20 cellular contexts compared by ENCODE assay signal in the genomic region with DNA sequence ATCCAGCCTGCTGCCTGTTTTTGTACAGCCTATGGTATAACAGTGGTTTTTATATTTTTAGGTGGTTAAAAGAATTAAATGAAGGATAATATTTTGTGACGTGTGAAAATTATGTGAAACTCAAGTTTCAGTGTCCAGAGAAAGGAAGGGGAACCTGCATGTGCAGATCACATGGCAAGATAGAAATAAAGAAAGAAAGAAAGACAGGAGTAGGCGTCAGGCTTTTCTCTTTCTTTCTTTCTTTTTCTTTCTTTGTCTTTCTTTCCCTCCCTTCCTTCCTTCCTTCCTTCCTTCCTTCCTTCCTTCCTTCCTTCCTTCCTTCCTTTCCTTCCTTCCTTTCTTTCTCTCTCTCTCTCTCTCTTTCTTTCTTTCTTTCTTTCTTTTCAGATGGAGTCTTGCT. TPM values are rescaled to one million over a fixed set of nuclear protein-coding genes. Genes with fewer than 3 reads are reported as not detected.
DNase-seq lines count a peak whose midpoint lies in the region; ATAC-seq and TF ChIP-seq lines count a peak whose summit lies in the region.
"Had no signal": no experiment of that assay in that cellular context is flagged by ENCODE, and none has a peak within 500 bp of the region (broad histone marks: within the 10 kb centered on the region; RNA-seq: fewer than 3 reads in every experiment).

No MANE protein-coding gene starts in this region.

- no peak for DNase-seq in activated CD4-positive, alpha-beta memory T cell treated with anti-CD3 and anti-CD28 coated beads for 36 hours
- no peak for DNase-seq in activated CD4-positive, alpha-beta memory T cell treated with anti-CD3 and anti-CD28 coated beads, Interleukin-2, amount 10 ng/mL, durations not matched to agents 7 days and 5 days
- DNase-seq in natural killer cell treated with Interleukin-12 subunit alpha and Interleukin-12 subunit beta and Interleukin-15 and Interleukin-18, amount 100 ng/mL, for 72 hours (ENCODE audit: low spot score): no peak
- no peak for DNase-seq in natural killer cell
- no peak for DNase-seq in activated naive CD8-positive, alpha-beta T cell treated with anti-CD3 and anti-CD28 coated beads, Interleukin-2, amount 50 U/mL, for 24 hours
- DNase-seq in NCI-H345 treated with DMSO at 0.1 percent for 48 hours (lab: John Stamatoyannopoulos, UW; ENCODE audit: unreplicated experiment): no peak
- DNase-seq: BE2C; CD4-positive, CD25-positive, alpha-beta regulatory T cell; COR-L47; H7; Kasumi-1; MG63; NCI-H1048; NCI-H1436; NCI-H1930; NCI-H226; NCI-H524 treated with DMSO at 0.1 percent for 48 hours had no signal

- no peak overlapping the region for H3K4me3 Mint-ChIP-seq in activated CD4-positive, alpha-beta memory T cell treated with anti-CD3 and anti-CD28 coated beads for 36 hours
- H3K4me3 Mint-ChIP-seq in activated CD4-positive, alpha-beta memory T cell treated with anti-CD3 and anti-CD28 coated beads, Interleukin-2, amount 10 ng/mL, durations not matched to agents 7 days and 5 days: no peak overlapping the region
- H3K4me3 Mint-ChIP-seq in natural killer cell treated with Interleukin-12 subunit alpha and Interleukin-12 subunit beta and Interleukin-15 and Interleukin-18, amount 100 ng/mL, for 72 hours: peak overlapping the region; percentile 43
- no peak overlapping the region for H3K4me3 Mint-ChIP-seq in natural killer cell
- no peak overlapping the region for H3K4me3 Mint-ChIP-seq in activated naive CD8-positive, alpha-beta T cell treated with anti-CD3 and anti-CD28 coated beads, Interleukin-2, amount 50 U/mL, for 24 hours
- H3K4me3 Mint-ChIP-seq: CD4-positive, CD25-positive, alpha-beta regulatory T cell; IgD-negative memory B cell had no signal

- peak overlapping the region; percentile 89 for H3K27ac Mint-ChIP-seq in activated CD4-positive, alpha-beta memory T cell treated with anti-CD3 and anti-CD28 coated beads for 36 hours
- H3K27ac Mint-ChIP-seq in activated CD4-positive, alpha-beta memory T cell treated with anti-CD3 and anti-CD28 coated beads, Interleukin-2, amount 10 ng/mL, durations not matched to agents 7 days and 5 days: no peak overlapping the region
- peak overlapping the region; percentile 47 to 70 for H3K27ac Mint-ChIP-seq in natural killer cell treated with Interleukin-12 subunit alpha and Interleukin-12 subunit beta and Interleukin-15 and Interleukin-18, amount 100 ng/mL, for 72 hours
- no peak overlapping the region for H3K27ac Mint-ChIP-seq in natural killer cell
- peak overlapping the region; percentile 76 for H3K27ac Mint-ChIP-seq in activated naive CD8-positive, alpha-beta T cell treated with anti-CD3 and anti-CD28 coated beads, Interleukin-2, amount 50 U/mL, for 24 hours

- H3K9me3 Mint-ChIP-seq in activated CD4-positive, alpha-beta memory T cell treated with anti-CD3 and anti-CD28 coated beads for 36 hours: peaks cover 2% of the 10 kb centered on the region
- peaks cover 2% of the 10 kb centered on the region for H3K9me3 Mint-ChIP-seq in activated CD4-positive, alpha-beta memory T cell treated with anti-CD3 and anti-CD28 coated beads, Interleukin-2, amount 10 ng/mL, durations not matched to agents 7 days and 5 days
- no peaks in the 10 kb centered on the region for H3K9me3 Mint-ChIP-seq in natural killer cell treated with Interleukin-12 subunit alpha and Interleukin-12 subunit beta and Interleukin-15 and Interleukin-18, amount 100 ng/mL, for 72 hours
- H3K9me3 Mint-ChIP-seq in natural killer cell: no peaks in the 10 kb centered on the region
- H3K9me3 Mint-ChIP-seq in activated naive CD8-positive, alpha-beta T cell treated with anti-CD3 and anti-CD28 coated beads, Interleukin-2, amount 50 U/mL, for 24 hours: no peaks in the 10 kb centered on the region
- H3K9me3 Mint-ChIP-seq: CD4-positive, CD25-positive, alpha-beta regulatory T cell had no signal

- CTCF ChIA-PET in activated CD4-positive, alpha-beta memory T cell treated with anti-CD3 and anti-CD28 coated beads for 36 hours (lab: Charles Lee): no interaction called here
- CTCF ChIA-PET in activated CD4-positive, alpha-beta memory T cell treated with anti-CD3 and anti-CD28 coated beads, Interleukin-2, amount 10 ng/mL, durations not matched to agents 7 days and 5 days (lab: Charles Lee): no interaction called here

- no peak for ATAC-seq in natural killer cell treated with Interleukin-12 subunit alpha and Interleukin-12 subunit beta and Interleukin-15 and Interleukin-18, amount 100 ng/mL, for 72 hours
- no peak for ATAC-seq in natural killer cell
- ATAC-seq in activated naive CD8-positive, alpha-beta T cell treated with anti-CD3 and anti-CD28 coated beads, Interleukin-2, amount 50 U/mL, for 24 hours: no peak
- ATAC-seq in GM18511 (IDR thresholded peaks at IDR 0.05; ENCODE audit: unreplicated experiment): no peak
- no peak for ATAC-seq in HG02623 (IDR thresholded peaks at IDR 0.05; ENCODE audit: unreplicated experiment)

- POLR2A ChIA-PET in activated CD4-positive, alpha-beta memory T cell treated with anti-CD3 and anti-CD28 coated beads for 36 hours (lab: Charles Lee): interaction anchor here (2.7 kb wide), 1 partner anchor 12 kb away, joined by 20 read pairs; no protein-coding TSS in a partner anchor
- POLR2A ChIA-PET in activated CD4-positive, alpha-beta memory T cell treated with anti-CD3 and anti-CD28 coated beads, Interleukin-2, amount 10 ng/mL, durations not matched to agents 7 days and 5 days (lab: Charles Lee): no interaction called here

- intact Hi-C loops in activated CD4-positive, alpha-beta memory T cell treated with anti-CD3 and anti-CD28 coated beads for 36 hours (cut with micrococcal nuclease): no loop called here
- intact Hi-C loops in natural killer cell (cut with micrococcal nuclease): no loop called here

- peaks cover 8% of the 10 kb centered on the region for H3K36me3 Mint-ChIP-seq in activated CD4-positive, alpha-beta memory T cell treated with anti-CD3 and anti-CD28 coated beads for 36 hours
- H3K36me3 Mint-ChIP-seq in activated CD4-positive, alpha-beta memory T cell treated with anti-CD3 and anti-CD28 coated beads, Interleukin-2, amount 10 ng/mL, durations not matched to agents 7 days and 5 days (ENCODE audit: low read depth): peaks cover 2% of the 10 kb centered on the region
- H3K36me3 Mint-ChIP-seq in natural killer cell treated with Interleukin-12 subunit alpha and Interleukin-12 subunit beta and Interleukin-15 and Interleukin-18, amount 100 ng/mL, for 72 hours: peaks cover 5% of the 10 kb centered on the region
- no peaks in the 10 kb centered on the region for H3K36me3 Mint-ChIP-seq in natural killer cell
- no peaks in the 10 kb centered on the region for H3K36me3 Mint-ChIP-seq in activated naive CD8-positive, alpha-beta T cell treated with anti-CD3 and anti-CD28 coated beads, Interleukin-2, amount 50 U/mL, for 24 hours (ENCODE audit: low read depth)
- H3K36me3 Mint-ChIP-seq: CD4-positive, CD25-positive, alpha-beta regulatory T cell; IgD-negative memory B cell had no signal

- TF ChIP-seq CTCF in natural killer cell (IDR thresholded peaks at IDR 0.05): no peak

- peaks cover 51% of the 10 kb centered on the region for H3K4me1 Mint-ChIP-seq in activated CD4-positive, alpha-beta memory T cell treated with anti-CD3 and anti-CD28 coated beads for 36 hours (ENCODE audit: low read depth)
- H3K4me1 Mint-ChIP-seq in activated CD4-positive, alpha-beta memory T cell treated with anti-CD3 and anti-CD28 coated beads, Interleukin-2, amount 10 ng/mL, durations not matched to agents 7 days and 5 days: peaks cover 42% of the 10 kb centered on the region
- peaks cover 18 to 30% of the 10 kb centered on the region in 2 donors for H3K4me1 Mint-ChIP-seq in natural killer cell treated with Interleukin-12 subunit alpha and Interleukin-12 subunit beta and Interleukin-15 and Interleukin-18, amount 100 ng/mL, for 72 hours (ENCODE audit: low read depth in 2 of 2)
- peaks cover 0 to 5% of the 10 kb centered on the region in 2 donors for H3K4me1 Mint-ChIP-seq in natural killer cell
- peaks cover 41% of the 10 kb centered on the region for H3K4me1 Mint-ChIP-seq in activated naive CD8-positive, alpha-beta T cell treated with anti-CD3 and anti-CD28 coated beads, Interleukin-2, amount 50 U/mL, for 24 hours

- no peaks in the 10 kb centered on the region for H3K27me3 Mint-ChIP-seq in activated CD4-positive, alpha-beta memory T cell treated with anti-CD3 and anti-CD28 coated beads for 36 hours
- H3K27me3 Mint-ChIP-seq in activated CD4-positive, alpha-beta memory T cell treated with anti-CD3 and anti-CD28 coated beads, Interleukin-2, amount 10 ng/mL, durations not matched to agents 7 days and 5 days: no peaks in the 10 kb centered on the region
- H3K27me3 Mint-ChIP-seq in natural killer cell treated with Interleukin-12 subunit alpha and Interleukin-12 subunit beta and Interleukin-15 and Interleukin-18, amount 100 ng/mL, for 72 hours: peaks cover 0 to 5% of the 10 kb centered on the region in 2 donors
- H3K27me3 Mint-ChIP-seq in natural killer cell (ENCODE audit: low read depth in 2 of 2): peaks cover 0 to 3% of the 10 kb centered on the region in 2 donors
- no peaks in the 10 kb centered on the region for H3K27me3 Mint-ChIP-seq in activated naive CD8-positive, alpha-beta T cell treated with anti-CD3 and anti-CD28 coated beads, Interleukin-2, amount 50 U/mL, for 24 hours
- H3K27me3 Mint-ChIP-seq: CD4-positive, CD25-positive, alpha-beta regulatory T cell; IgD-negative memory B cell had no signal

RNA-seq across cellular contexts. Expression of gene HUWE1, which starts 42.0 kb away (rescaled TPM):
- 100 to 1,000 TPM; 544 to 560 TPM for total RNA-seq in activated CD4-positive, alpha-beta memory T cell treated with anti-CD3 and anti-CD28 coated beads for 36 hours
- 100 to 1,000 TPM; 213 to 237 TPM for total RNA-seq in activated CD4-positive, alpha-beta memory T cell treated with anti-CD3 and anti-CD28 coated beads, Interleukin-2, amount 10 ng/mL, durations not matched to agents 7 days and 5 days
- total RNA-seq in natural killer cell treated with Interleukin-12 subunit alpha and Interleukin-12 subunit beta and Interleukin-15 and Interleukin-18, amount 100 ng/mL, for 72 hours: 100 to 1,000 TPM; 574 to 813 TPM
- 100 to 1,000 TPM; 187 to 241 (median 218) TPM for total RNA-seq in natural killer cell

Comparison
In these comparisons a context has a peak if more than half of its experiments do, and no peak if none do; other contexts are left out.
1. H3K27ac Mint-ChIP-seq: peak in activated CD4-positive, alpha-beta memory T cell treated with anti-CD3 and anti-CD28 coated beads for 36 hours (single experiment), natural killer cell treated with Interleukin-12 subunit alpha and Interleukin-12 subunit beta and Interleukin-15 and Interleukin-18, amount 100 ng/mL, for 72 hours (2 of 2) and activated naive CD8-positive, alpha-beta T cell treated with anti-CD3 and anti-CD28 coated beads, Interleukin-2, amount 50 U/mL, for 24 hours (single experiment); none in activated CD4-positive, alpha-beta memory T cell treated with anti-CD3 and anti-CD28 coated beads, Interleukin-2, amount 10 ng/mL, durations not matched to agents 7 days and 5 days (single experiment) and natural killer cell (0 of 2).